In the genomic region with DNA sequence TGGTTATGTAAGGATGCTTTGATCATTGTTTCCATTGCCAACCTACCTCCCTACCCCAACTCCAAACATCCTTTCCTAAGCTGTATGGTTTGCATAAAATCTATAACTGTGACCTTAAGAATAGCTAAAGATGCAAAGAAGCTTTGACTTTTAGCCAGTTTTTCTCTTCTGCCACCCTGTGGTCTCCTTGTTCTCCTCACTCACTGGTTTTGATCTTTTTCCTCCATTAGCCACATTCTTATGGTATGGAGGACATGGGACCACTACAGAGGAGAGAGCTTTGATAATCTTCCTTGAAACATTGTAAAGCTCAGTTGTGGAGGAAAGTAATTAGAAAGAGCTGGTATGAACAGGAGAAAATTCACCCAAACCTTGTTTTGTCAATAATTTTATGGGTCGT, we compare ENCODE assay signal across 1 cellular context.
TF ChIP-seq lines count a peak whose summit lies in the region.

No MANE protein-coding gene starts in this region.

TF ChIP-seq in HepG2, 621 proteins besides CTCF, POLR2A, EP300 and RAD21 (continued from another document):
- no peak for TF ChIP-seq NFKB2 (CRISPR knock-in tag; IDR thresholded peaks at IDR 0.05; ENCODE audit: borderline replicate concordance)
